Comparison of ENCODE assay signal across 15 cellular contexts in the genomic region with DNA sequence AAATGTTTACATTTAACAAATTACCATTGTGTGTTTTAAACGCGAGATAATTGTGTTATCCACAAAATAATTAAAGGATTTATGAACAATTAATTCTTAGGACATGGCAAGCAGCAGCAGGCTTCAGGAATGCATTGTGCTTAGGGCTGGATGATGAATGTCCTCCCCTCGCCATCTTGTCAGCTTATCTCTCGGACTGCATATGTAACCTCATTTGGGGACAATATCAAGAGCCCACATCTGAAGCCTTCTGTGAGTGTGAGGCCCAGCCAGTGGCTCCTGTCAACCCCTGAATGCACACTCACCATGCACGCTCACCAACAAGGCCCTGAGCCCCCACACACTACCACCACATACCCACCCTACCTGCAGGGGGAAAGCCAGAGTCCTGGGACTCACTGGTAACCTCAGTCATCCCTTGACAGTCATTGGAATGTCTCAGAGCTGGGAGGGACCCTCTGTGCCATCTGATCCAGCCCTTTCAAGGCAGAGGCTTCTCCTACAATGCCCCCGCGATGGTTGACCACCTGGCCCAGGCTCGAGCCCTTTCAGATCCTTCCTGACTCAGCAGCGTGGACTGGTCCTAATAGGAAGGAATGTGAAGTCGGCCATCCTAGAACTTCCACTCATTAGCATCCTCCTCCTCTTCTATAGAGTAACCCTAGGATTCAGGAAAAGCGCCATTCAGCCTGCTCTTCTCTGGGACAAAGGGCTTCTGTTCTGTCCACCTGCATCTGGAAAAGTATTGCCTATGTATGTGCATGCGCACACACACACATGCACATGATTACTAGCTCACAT. TPM values are rescaled to one million over a fixed set of nuclear protein-coding genes. Genes with fewer than 3 reads are reported as not detected.
DNase-seq lines count a peak whose midpoint lies in the region; FAIRE-seq and TF ChIP-seq lines count a peak whose summit lies in the region.
"Had no signal": no experiment of that assay in that cellular context is flagged by ENCODE, and none has a peak within 500 bp of the region (broad histone marks: within the 10 kb centered on the region; RNA-seq: fewer than 3 reads in every experiment).

No MANE protein-coding gene starts in this region.

- TF ChIP-seq EP300 in transverse colon (IDR thresholded peaks at IDR 0.05; ENCODE audit: low read depth) (no peak), sigmoid colon (IDR thresholded peaks at IDR 0.05) (no peak)

- peak; percentile 32 for FAIRE-seq in bronchial epithelial cell (lab: Jason Lieb, UNC)
- FAIRE-seq: H54 had no signal

- H3K36me3 ChIP-seq in bronchial epithelial cell (ENCODE audit: control insufficient read depth, insufficient read depth, low read length) (no peaks in the 10 kb centered on the region), transverse colon (no peaks in the 10 kb centered on the region), sigmoid colon (no peaks in the 10 kb centered on the region)

- no peak for TF ChIP-seq CTCF in bronchial epithelial cell (IDR thresholded peaks at IDR 0.05; ENCODE audit: insufficient read depth, low read length, severe bottlenecking)
- TF ChIP-seq CTCF in osteocyte (IDR thresholded peaks at IDR 0.05) = no peak
- TF ChIP-seq CTCF in transverse colon (IDR thresholded peaks at IDR 0.05) = no peak
- no peak for TF ChIP-seq CTCF in sigmoid colon (IDR thresholded peaks at IDR 0.05)

- H3K27ac ChIP-seq in transverse colon = no peak overlapping the region
- H3K27ac ChIP-seq in sigmoid colon = no peak overlapping the region
- H3K27ac ChIP-seq: GM23248, HL-60 had no signal

- 77 to 85% methylated on average over 7 to 12 of the region's 12 CpGs for WGBS in transverse colon (ENCODE audit: low coverage in 1 of 2), 2 donors
- WGBS in sigmoid colon, 2 donors = 77 to 83% methylated on average over 12 of the region's 12 CpGs

- H3K36me3 Mint-ChIP-seq in osteocyte (ENCODE audit: unreplicated experiment) = no peaks in the 10 kb centered on the region

- H3K27ac Mint-ChIP-seq in osteocyte (ENCODE audit: unreplicated experiment) = no peak overlapping the region
- H3K27ac Mint-ChIP-seq: CD4-positive, alpha-beta T cell had no signal

- peaks cover 14% of the 10 kb centered on the region for H3K27me3 Mint-ChIP-seq in osteocyte (ENCODE audit: unreplicated experiment)

- H3K9me3 Mint-ChIP-seq in osteocyte (ENCODE audit: unreplicated experiment) = no peaks in the 10 kb centered on the region
- H3K9me3 Mint-ChIP-seq: CD4-positive, alpha-beta T cell had no signal

- in situ Hi-C loops in transverse colon (cut with MboI; ENCODE audit: low pct_ligation_motif_present in 1 of 4, low pct_unique_long_range_greater_than_20kb in 1 of 4, low sequenced_read_pairs in 3 of 4) = no loop called here

- H3K4me1 ChIP-seq in transverse colon (no peaks in the 10 kb centered on the region), sigmoid colon (no peaks in the 10 kb centered on the region)

- H3K9me3 ChIP-seq in transverse colon (no peaks in the 10 kb centered on the region), sigmoid colon (no peaks in the 10 kb centered on the region)

- no peak overlapping the region for H3K4me3 ChIP-seq in bronchial epithelial cell (ENCODE audit: low read depth, low read length)
- H3K4me3 ChIP-seq in transverse colon = no peak overlapping the region
- H3K4me3 ChIP-seq in sigmoid colon = no peak overlapping the region
- H3K4me3 ChIP-seq: GM23248 had no signal

- no peak for TF ChIP-seq POLR2A in transverse colon (IDR thresholded peaks at IDR 0.05)
- no peak for TF ChIP-seq POLR2A in sigmoid colon (IDR thresholded peaks at IDR 0.05)

- intact Hi-C loops in transverse colon (cut with DNase I; ENCODE audit: low total_unique reads) (no loop called here), sigmoid colon (cut with DNase I) (no loop called here)

- DNase-seq in SK-N-DZ (ENCODE audit: low spot score) (peak; percentile 96), bronchial epithelial cell (ENCODE audit: low read depth) (no peak), osteocyte (ENCODE audit: extremely low spot score, unreplicated experiment) (peak; percentile 65), transverse colon (no peak), sigmoid colon (no peak), NOMO-1 treated with dmso at 0.1 percent for 144 hours (lab: John Stamatoyannopoulos, UW; ENCODE audit: unreplicated experiment) (no peak), cerebellar cortex (ENCODE audit: low spot score) (no peak)
- DNase-seq: ACHN; C1 segment of cervical spinal cord; Calu3; CD4-positive, alpha-beta T cell; DMS 273 treated with DMSO at 0.1 percent for 48 hours; GM23248 had no signal

- no peaks in the 10 kb centered on the region for H3K4me1 Mint-ChIP-seq in osteocyte (ENCODE audit: unreplicated experiment)

- H3K27me3 ChIP-seq in bronchial epithelial cell (ENCODE audit: control insufficient read depth, insufficient read depth, low read length) = no peaks in the 10 kb centered on the region
- H3K27me3 ChIP-seq in transverse colon = peaks cover 8% of the 10 kb centered on the region
- H3K27me3 ChIP-seq in sigmoid colon = no peaks in the 10 kb centered on the region

- no peak overlapping the region for H3K4me3 Mint-ChIP-seq in osteocyte (ENCODE audit: unreplicated experiment)
- H3K4me3 Mint-ChIP-seq: CD4-positive, alpha-beta T cell had no signal

RNA-seq across cellular contexts. Expression of a gene that starts 38.2 kb away (rescaled TPM):
- polyA plus RNA-seq in SK-N-DZ (2014; cell fraction: cytosol; rRNA removed) = 47.1 and 49.0 TPM in 2 replicates
- 51.0 and 52.9 TPM in 2 replicates for polyA plus RNA-seq in SK-N-DZ (2014; cell fraction: nucleus; rRNA removed)
- total RNA-seq in bronchial epithelial cell (14.5 and 18.6 TPM in 2 replicates), osteocyte (17.0 and 20.4 TPM in 2 replicates), transverse colon (10 to 100 TPM in 2 of 4 donors, 1 to 10 TPM in 2; 2.8 to 30.6 (median 16.0) TPM), sigmoid colon (10 to 100 TPM; 15.9 to 46.6 (median 33.3) TPM)
- polyA plus RNA-seq in sigmoid colon = 10 to 100 TPM; 36.0 to 53.6 (median 45.8) TPM

RNA-seq across cellular contexts. Expression of a gene that starts 38.5 kb away (rescaled TPM):
- 66.0 and 140 TPM in 2 replicates for polyA plus RNA-seq in SK-N-DZ (2014; cell fraction: cytosol; rRNA removed)
- 38.8 and 55.1 TPM in 2 replicates for polyA plus RNA-seq in SK-N-DZ (2014; cell fraction: nucleus; rRNA removed)
- total RNA-seq in bronchial epithelial cell (31.1 and 43.0 TPM in 2 replicates), osteocyte (41.9 and 51.0 TPM in 2 replicates), transverse colon (10 to 100 TPM; 19.5 to 52.8 (median 39.4) TPM), sigmoid colon (10 to 100 TPM; 18.8 to 46.0 (median 38.4) TPM)
- 10 to 100 TPM; 56.6 to 84.6 (median 81.7) TPM for polyA plus RNA-seq in sigmoid colon

Comparison
In these comparisons a context has a peak if more than half of its experiments do, and no peak if none do; other contexts are left out.
1. DNase-seq: peak in SK-N-DZ (single experiment) and osteocyte (single experiment); none in bronchial epithelial cell (single experiment), transverse colon (single experiment), sigmoid colon (single experiment), NOMO-1 treated with dmso at 0.1 percent for 144 hours (single experiment) and cerebellar cortex (single experiment).